Comparison of ENCODE assay signal across 14 cellular contexts in genomic region chr17:78679495-78680395, GRCh38.
DNase-seq lines count a peak whose midpoint lies in the region; ATAC-seq and TF ChIP-seq lines count a peak whose summit lies in the region.
"Had no signal": no experiment of that assay in that cellular context is flagged by ENCODE, and none has a peak within 500 bp of the region (broad histone marks: within the 10 kb centered on the region; RNA-seq: fewer than 3 reads in every experiment).

No MANE protein-coding gene starts in this region.

- CTCF ChIA-PET in activated CD8-positive, alpha-beta T cell treated with anti-CD3 and anti-CD28 coated beads for 36 hours (lab: Charles Lee): interaction anchor here (1.6 kb wide), 1 partner anchor 13 kb away, joined by 3 read pairs; no protein-coding TSS in a partner anchor
- CTCF ChIA-PET in activated CD8-positive, alpha-beta T cell treated with anti-CD3 and anti-CD28 coated beads, Interleukin-2, amount 10 ng/mL, durations not matched to agents 7 days and 5 days (lab: Charles Lee): interaction anchor here (0.7 kb wide), 1 partner anchor 9 kb away, joined by 3 read pairs; no protein-coding TSS in a partner anchor

- POLR2A ChIA-PET in activated CD8-positive, alpha-beta T cell treated with anti-CD3 and anti-CD28 coated beads for 36 hours (lab: Charles Lee): no interaction called here
- POLR2A ChIA-PET in activated CD8-positive, alpha-beta T cell treated with anti-CD3 and anti-CD28 coated beads, Interleukin-2, amount 10 ng/mL, durations not matched to agents 7 days and 5 days (lab: Charles Lee): no interaction called here

- H3K36me3 Mint-ChIP-seq in activated CD8-positive, alpha-beta T cell treated with anti-CD3 and anti-CD28 coated beads for 36 hours (ENCODE audit: low read depth): peaks cover 31% of the 10 kb centered on the region
- H3K36me3 Mint-ChIP-seq in activated CD8-positive, alpha-beta T cell treated with anti-CD3 and anti-CD28 coated beads, Interleukin-2, amount 10 ng/mL, durations not matched to agents 7 days and 5 days (ENCODE audit: low read depth): peaks cover 57% of the 10 kb centered on the region
- peaks cover 3% of the 10 kb centered on the region for H3K36me3 Mint-ChIP-seq in T-helper 17 cell (ENCODE audit: low read depth)

- H3K27me3 Mint-ChIP-seq in activated CD8-positive, alpha-beta T cell treated with anti-CD3 and anti-CD28 coated beads for 36 hours: no peaks in the 10 kb centered on the region
- H3K27me3 Mint-ChIP-seq in activated CD8-positive, alpha-beta T cell treated with anti-CD3 and anti-CD28 coated beads, Interleukin-2, amount 10 ng/mL, durations not matched to agents 7 days and 5 days (ENCODE audit: low read depth): no peaks in the 10 kb centered on the region
- H3K27me3 Mint-ChIP-seq in T-helper 17 cell: no peaks in the 10 kb centered on the region
- H3K27me3 Mint-ChIP-seq: activated CD4-positive, alpha-beta memory T cell treated with anti-CD3 and anti-CD28 coated beads, Interleukin-2, amount 10 ng/mL, durations not matched to agents 7 days and 5 days had no signal

- H3K27ac Mint-ChIP-seq in activated CD8-positive, alpha-beta T cell treated with anti-CD3 and anti-CD28 coated beads for 36 hours: peak overlapping the region; percentile 5
- no peak overlapping the region for H3K27ac Mint-ChIP-seq in activated CD8-positive, alpha-beta T cell treated with anti-CD3 and anti-CD28 coated beads, Interleukin-2, amount 10 ng/mL, durations not matched to agents 7 days and 5 days
- H3K27ac Mint-ChIP-seq in T-helper 17 cell: peak overlapping the region; percentile 66

- no peaks in the 10 kb centered on the region for H3K27me3 ChIP-seq in skeletal muscle tissue (ENCODE audit: control insufficient read depth in 3 of 3, insufficient read depth in 3 of 3, low read length in 3 of 3)

- peak overlapping the region; percentile 37 for H3K27ac ChIP-seq in skeletal muscle tissue (ENCODE audit: low read depth, low read length)

- no peaks in the 10 kb centered on the region for H3K9me3 Mint-ChIP-seq in activated CD8-positive, alpha-beta T cell treated with anti-CD3 and anti-CD28 coated beads for 36 hours
- no peaks in the 10 kb centered on the region for H3K9me3 Mint-ChIP-seq in activated CD8-positive, alpha-beta T cell treated with anti-CD3 and anti-CD28 coated beads, Interleukin-2, amount 10 ng/mL, durations not matched to agents 7 days and 5 days (ENCODE audit: insufficient read depth)
- H3K9me3 Mint-ChIP-seq: activated CD4-positive, alpha-beta memory T cell treated with anti-CD3 and anti-CD28 coated beads, Interleukin-2, amount 10 ng/mL, durations not matched to agents 7 days and 5 days had no signal

- TF ChIP-seq CTCF in activated CD8-positive, alpha-beta T cell treated with anti-CD3 and anti-CD28 coated beads for 36 hours (IDR thresholded peaks at IDR 0.05): no peak

- no peak overlapping the region for H3K9ac ChIP-seq in skeletal muscle tissue (ENCODE audit: low read depth in 1 of 3, low read length in 3 of 3)

- H3K36me3 ChIP-seq in skeletal muscle tissue (ENCODE audit: control insufficient read depth in 3 of 3, insufficient read depth in 3 of 3, low read length in 3 of 3): peaks cover 15 to 53% (median 50%) of the 10 kb centered on the region in 3 donors

- no peak overlapping the region for H3K4me3 ChIP-seq in skeletal muscle tissue (ENCODE audit: low read length in 3 of 3)

- no peak for ATAC-seq in activated CD8-positive, alpha-beta T cell treated with anti-CD3 and anti-CD28 coated beads for 36 hours
- ATAC-seq in activated CD8-positive, alpha-beta T cell treated with anti-CD3 and anti-CD28 coated beads, Interleukin-2, amount 10 ng/mL, durations not matched to agents 7 days and 5 days: no peak
- ATAC-seq in T-helper 17 cell: no peak
- no peak for ATAC-seq in HG02884 (IDR thresholded peaks at IDR 0.05; ENCODE audit: unreplicated experiment)
- ATAC-seq: left ventricle myocardium superior, Right ventricle myocardium inferior had no signal

- no peak for DNase-seq in activated CD8-positive, alpha-beta T cell treated with anti-CD3 and anti-CD28 coated beads for 36 hours
- no peak for DNase-seq in activated CD8-positive, alpha-beta T cell treated with anti-CD3 and anti-CD28 coated beads, Interleukin-2, amount 10 ng/mL, durations not matched to agents 7 days and 5 days
- no peak for DNase-seq in T-helper 17 cell
- DNase-seq in inferior parietal cortex (ENCODE audit: extremely low spot score): peak; percentile 61
- no peak for DNase-seq in SIG-M5 treated with dmso at 0.1 percent for 504 hours (lab: John Stamatoyannopoulos, UW; ENCODE audit: unreplicated experiment)
- DNase-seq in activated gamma-delta T cell treated with Interleukin-2 at 50 U/mL for 16 hours: no peak
- DNase-seq: ACHN; activated CD4-positive, alpha-beta memory T cell treated with anti-CD3 and anti-CD28 coated beads, Interleukin-2, amount 10 ng/mL, durations not matched to agents 7 days and 5 days; activated naive CD4-positive, alpha-beta T cell treated with Interleukin-2 at 50 U/mL for 16 hours; left ventricle myocardium superior; small intestine had no signal

- H3K4me3 Mint-ChIP-seq in activated CD8-positive, alpha-beta T cell treated with anti-CD3 and anti-CD28 coated beads for 36 hours: no peak overlapping the region
- no peak overlapping the region for H3K4me3 Mint-ChIP-seq in activated CD8-positive, alpha-beta T cell treated with anti-CD3 and anti-CD28 coated beads, Interleukin-2, amount 10 ng/mL, durations not matched to agents 7 days and 5 days
- H3K4me3 Mint-ChIP-seq in T-helper 17 cell: peak overlapping the region; percentile 31
- H3K4me3 Mint-ChIP-seq: activated CD4-positive, alpha-beta memory T cell treated with anti-CD3 and anti-CD28 coated beads, Interleukin-2, amount 10 ng/mL, durations not matched to agents 7 days and 5 days had no signal

- peaks cover 3% of the 10 kb centered on the region for H3K4me1 Mint-ChIP-seq in activated CD8-positive, alpha-beta T cell treated with anti-CD3 and anti-CD28 coated beads for 36 hours (ENCODE audit: low read depth)
- no peaks in the 10 kb centered on the region for H3K4me1 Mint-ChIP-seq in activated CD8-positive, alpha-beta T cell treated with anti-CD3 and anti-CD28 coated beads, Interleukin-2, amount 10 ng/mL, durations not matched to agents 7 days and 5 days (ENCODE audit: low read depth)
- peaks cover 7% of the 10 kb centered on the region for H3K4me1 Mint-ChIP-seq in T-helper 17 cell

- intact Hi-C loops in activated CD8-positive, alpha-beta T cell treated with anti-CD3 and anti-CD28 coated beads for 36 hours (cut with micrococcal nuclease): no loop called here

- no peaks in the 10 kb centered on the region for H3K9me3 ChIP-seq in T-helper 17 cell (ENCODE audit: control insufficient read depth, low read length, poor library complexity, severe bottlenecking)
- H3K9me3 ChIP-seq in skeletal muscle tissue (ENCODE audit: control insufficient read depth in 3 of 3, low read length in 3 of 3): no peaks in the 10 kb centered on the region

- H3K4me1 ChIP-seq in skeletal muscle tissue (ENCODE audit: control insufficient read depth in 3 of 3, insufficient read depth in 3 of 3, low read length in 3 of 3): peaks cover 31 to 42% (median 33%) of the 10 kb centered on the region in 3 donors
